18 cellular contexts compared by ENCODE assay signal in genomic region chr4:80136238-80136637, GRCh38.
"Had no signal": no experiment of that assay in that cellular context is flagged by ENCODE, and none has a peak within 500 bp of the region (broad histone marks: within the 10 kb centered on the region; RNA-seq: fewer than 3 reads in every experiment).

No MANE protein-coding gene starts in this region.

- H3K9me3 ChIP-seq: adrenal gland, lower lobe of right lung, neutrophil, pancreas, thoracic aorta, upper lobe of right lung had no signal

- H3K36me3 ChIP-seq: adrenal gland, lower lobe of right lung, neutrophil, pancreas, thoracic aorta, upper lobe of right lung had no signal

- H3K4me3 Mint-ChIP-seq: dendritic cell treated with granulocyte-macrophage colony-stimulating factor and Interleukin-4, amounts not matched to agents 40 ng/mL and 50 ng/mL, for 4 days; natural killer cell; stimulated activated effector memory CD8-positive, alpha-beta T cell treated with anti-CD3 and anti-CD28 coated beads, Interleukin-12 subunit alpha, Interleukin-12 subunit beta, amount 100 ng/mL, for 72 hours had no signal

- H3K27ac Mint-ChIP-seq: activated naive CD4-positive, alpha-beta T cell treated with anti-CD3 and anti-CD28 coated beads, Interleukin-2, amount 50 U/mL, for 72 hours; dendritic cell treated with granulocyte-macrophage colony-stimulating factor and Interleukin-4, amounts not matched to agents 40 ng/mL and 50 ng/mL, for 4 days; natural killer cell; stimulated activated effector memory CD8-positive, alpha-beta T cell treated with anti-CD3 and anti-CD28 coated beads, Interleukin-12 subunit alpha, Interleukin-12 subunit beta, amount 100 ng/mL, for 72 hours had no signal

- H3K27me3 Mint-ChIP-seq: dendritic cell treated with granulocyte-macrophage colony-stimulating factor and Interleukin-4, amounts not matched to agents 40 ng/mL and 50 ng/mL, for 4 days had no signal

- H3K27me3 ChIP-seq: adrenal gland, neutrophil, pancreas, upper lobe of right lung had no signal

- H3K27ac ChIP-seq: adrenal gland, lower lobe of right lung, neutrophil, pancreas, thoracic aorta, upper lobe of right lung had no signal

- ATAC-seq: activated naive CD4-positive, alpha-beta T cell treated with anti-CD3 and anti-CD28 coated beads, Interleukin-2, amount 50 U/mL, for 72 hours; left cardiac atrium; lower lobe of right lung; natural killer cell; pancreas; sciatic nerve; stimulated activated effector memory CD8-positive, alpha-beta T cell treated with anti-CD3 and anti-CD28 coated beads, Interleukin-12 subunit alpha, Interleukin-12 subunit beta, amount 100 ng/mL, for 72 hours; upper lobe of right lung had no signal

- DNase-seq: activated CD4-positive, CD25-positive, alpha-beta regulatory T cell treated with anti-CD3 and anti-CD28 coated beads, Interleukin-2, amount 50 U/mL, for 72 hours; activated CD8-positive, alpha-beta memory T cell treated with anti-CD3 and anti-CD28 coated beads for 24 hours; activated gamma-delta T cell; adrenal gland; effector memory CD4-positive, alpha-beta T cell; left cardiac atrium; lower lobe of right lung; natural killer cell; pancreas; stimulated activated CD4-positive, alpha-beta T cell treated with anti-CD3 and anti-CD28 coated beads, Interleukin-4, amount 100 ng/mL, for 24 hours; T1000; upper lobe of right lung had no signal

- H3K4me1 ChIP-seq: adrenal gland, lower lobe of right lung, pancreas, upper lobe of right lung had no signal

- H3K36me3 Mint-ChIP-seq: activated naive CD4-positive, alpha-beta T cell treated with anti-CD3 and anti-CD28 coated beads, Interleukin-2, amount 50 U/mL, for 72 hours; natural killer cell; stimulated activated effector memory CD8-positive, alpha-beta T cell treated with anti-CD3 and anti-CD28 coated beads, Interleukin-12 subunit alpha, Interleukin-12 subunit beta, amount 100 ng/mL, for 72 hours had no signal

- H3K4me3 ChIP-seq: adrenal gland, lower lobe of right lung, pancreas, thoracic aorta, upper lobe of right lung had no signal

- H3K9me3 Mint-ChIP-seq: dendritic cell treated with granulocyte-macrophage colony-stimulating factor and Interleukin-4, amounts not matched to agents 40 ng/mL and 50 ng/mL, for 4 days; natural killer cell; stimulated activated effector memory CD8-positive, alpha-beta T cell treated with anti-CD3 and anti-CD28 coated beads, Interleukin-12 subunit alpha, Interleukin-12 subunit beta, amount 100 ng/mL, for 72 hours had no signal
